Comparison of ENCODE assay signal across 20 cellular contexts in genomic region chr11:70584786-70585545, GRCh38.
DNase-seq lines count a peak whose midpoint lies in the region; ATAC-seq, FAIRE-seq and TF ChIP-seq lines count a peak whose summit lies in the region.
"Had no signal": no experiment of that assay in that cellular context is flagged by ENCODE, and none has a peak within 500 bp of the region (broad histone marks: within the 10 kb centered on the region; RNA-seq: fewer than 3 reads in every experiment).

No MANE protein-coding gene starts in this region.

- H3K9ac ChIP-seq in kidney (ENCODE audit: low read length in 2 of 2): no peak overlapping the region

- no peak overlapping the region for H3K4me3 ChIP-seq in RWPE2 (ENCODE audit: severe bottlenecking)
- no peak overlapping the region for H3K4me3 ChIP-seq in kidney (ENCODE audit: low read length in 2 of 2)

- H3K4me3 Mint-ChIP-seq in CD14-positive monocyte: no peak overlapping the region
- H3K4me3 Mint-ChIP-seq: IgD-negative memory B cell had no signal

- no peaks in the 10 kb centered on the region for H3K9me3 ChIP-seq in RWPE2 (ENCODE audit: severe bottlenecking)
- H3K9me3 ChIP-seq in kidney (ENCODE audit: control insufficient read depth in 1 of 2, low read length in 2 of 2): no peaks in the 10 kb centered on the region

- no peak for TF ChIP-seq CTCF in CD14-positive monocyte (IDR thresholded peaks at IDR 0.05)
- no peak for TF ChIP-seq CTCF in RWPE2 (IDR thresholded peaks at IDR 0.05; ENCODE audit: poor library complexity, severe bottlenecking)
- TF ChIP-seq CTCF in kidney (IDR thresholded peaks at IDR 0.05; ENCODE audit: borderline replicate concordance, extremely low read depth, insufficient read depth): no peak

- ATAC-seq in RWPE2 (ENCODE audit: low read depth): no peak
- ATAC-seq in GM21381 (IDR thresholded peaks at IDR 0.05; ENCODE audit: unreplicated experiment): no peak

- intact Hi-C loops in CD14-positive monocyte (cut with micrococcal nuclease): no loop called here
- intact Hi-C loops in kidney (cut with DNase I): no loop called here
- intact Hi-C loops in posterior vena cava (cut with DNase I): no loop called here

- peaks cover 6 to 16% (median 8%) of the 10 kb centered on the region in 3 donors for H3K27me3 Mint-ChIP-seq in CD14-positive monocyte (ENCODE audit: low read depth in 3 of 3)
- H3K27me3 Mint-ChIP-seq: IgD-negative memory B cell had no signal

- DNase-seq in CD14-positive monocyte (ENCODE audit: low spot score): peak; percentile 20
- peak; percentile 17 for DNase-seq in RWPE2 (ENCODE audit: low spot score)
- peak; percentile 34 for DNase-seq in kidney
- peak; percentile 57 for DNase-seq in posterior vena cava (ENCODE audit: low spot score)
- no peak for DNase-seq in stimulated activated CD4-positive, alpha-beta T cell treated with anti-CD3 and anti-CD28 coated beads, Interleukin-1b, Interleukin-23, amount 100 ng/mL, for 48 hours
- DNase-seq in DMS 273 (lab: John Stamatoyannopoulos, UW; ENCODE audit: unreplicated experiment): no peak
- DNase-seq: DMS53, GF-D8, NCI-H1105, NCI-H1694, NCI-H446 treated with DMSO at 0.1 percent for 48 hours, NCI-H526 treated with DMSO at 0.1 percent for 48 hours, OCI-M1, SHP77 had no signal

- H3K9me3 Mint-ChIP-seq in CD14-positive monocyte: peaks cover 0 to 8% (median 0%) of the 10 kb centered on the region in 7 donors

- peaks cover 8% of the 10 kb centered on the region for H3K4me1 Mint-ChIP-seq in CD14-positive monocyte
- H3K4me1 Mint-ChIP-seq: IgD-negative memory B cell had no signal

- H3K4me1 ChIP-seq in RWPE2 (ENCODE audit: insufficient read depth, poor library complexity, severe bottlenecking) (no peaks in the 10 kb centered on the region), kidney (ENCODE audit: control insufficient read depth in 1 of 2, insufficient read depth in 1 of 2, low read depth in 1 of 2, low read length in 2 of 2) (no peaks in the 10 kb centered on the region)

- no peak for FAIRE-seq in kidney (lab: Jason Lieb, UNC)
- FAIRE-seq: A204.1, H54, RCC 7860 had no signal

- no peaks in the 10 kb centered on the region for H3K27me3 ChIP-seq in RWPE2 (ENCODE audit: insufficient read depth, poor library complexity, severe bottlenecking)

- H3K27ac ChIP-seq in RWPE2 (ENCODE audit: poor library complexity, severe bottlenecking) (no peak overlapping the region), kidney (ENCODE audit: low read depth in 2 of 2, low read length in 2 of 2) (no peak overlapping the region)
- H3K27ac ChIP-seq: C4-2B had no signal

- H3K36me3 ChIP-seq in RWPE2 (ENCODE audit: low read depth) (no peaks in the 10 kb centered on the region), kidney (ENCODE audit: control insufficient read depth in 1 of 2, insufficient read depth in 2 of 2, low read length in 2 of 2) (no peaks in the 10 kb centered on the region)

- no peak overlapping the region for H3K27ac Mint-ChIP-seq in CD14-positive monocyte

- no peaks in the 10 kb centered on the region for H3K36me3 Mint-ChIP-seq in CD14-positive monocyte
- H3K36me3 Mint-ChIP-seq: IgD-negative memory B cell had no signal

Comparison
In these comparisons a context has a peak if more than half of its experiments do, and no peak if none do; other contexts are left out.
1. DNase-seq: peak in CD14-positive monocyte (single experiment), RWPE2 (single experiment), kidney (single experiment) and posterior vena cava (single experiment); none in stimulated activated CD4-positive, alpha-beta T cell treated with anti-CD3 and anti-CD28 coated beads, Interleukin-1b, Interleukin-23, amount 100 ng/mL, for 48 hours (single experiment) and DMS 273 (single experiment).